In genomic region chr2:210169871-210170441, GRCh38 we compare ENCODE assay signal across 8 cellular contexts. TPM values are rescaled to one million over a fixed set of nuclear protein-coding genes. Genes with fewer than 3 reads are reported as not detected.
DNase-seq lines count a peak whose midpoint lies in the region; ATAC-seq and TF ChIP-seq lines count a peak whose summit lies in the region.

No MANE protein-coding gene starts in this region.

- H3K4me1 ChIP-seq in HUES64 (ENCODE audit: insufficient read depth, low read length), result peaks cover 20% of the 10 kb centered on the region
- H3K4me1 ChIP-seq in gastroesophageal sphincter, result peaks cover 8 to 52% (median 12%) of the 10 kb centered on the region in 3 donors

- H3K27ac ChIP-seq in HUES64 (ENCODE audit: low read depth, low read length) (peak overlapping the region; percentile 82), gastroesophageal sphincter (peak overlapping the region; percentile 87 to 100 (median 100))

- H3K36me3 ChIP-seq in HUES64 (ENCODE audit: insufficient read depth, low read length), result no peaks in the 10 kb centered on the region
- H3K36me3 ChIP-seq in gastroesophageal sphincter, result no peaks in the 10 kb centered on the region

- no peak for TF ChIP-seq POLR2A in gastroesophageal sphincter (IDR thresholded peaks at IDR 0.05)

- ATAC-seq in GM21390 (IDR thresholded peaks at IDR 0.05; ENCODE audit: unreplicated experiment) (peak; percentile 39), activated B cell treated with CpG ODN at 0.5 μM for 24 hours (ENCODE audit: low read depth) (no peak), gastroesophageal sphincter (peak; percentile 34), sciatic nerve (peak; percentile 33)

- H3K4me3 ChIP-seq in HUES64 (ENCODE audit: low read length), result peak overlapping the region; percentile 92
- H3K4me3 ChIP-seq in gastroesophageal sphincter, result peak overlapping the region; percentile 46 to 87

- H3K9me3 ChIP-seq in HUES64 (ENCODE audit: insufficient read depth, low read depth, low read length) (no peaks in the 10 kb centered on the region), gastroesophageal sphincter (no peaks in the 10 kb centered on the region)

- no peak for TF ChIP-seq EP300 in gastroesophageal sphincter (IDR thresholded peaks at IDR 0.05)

- H3K36me3 Mint-ChIP-seq in activated B cell treated with CpG ODN at 0.5 μM for 24 hours (ENCODE audit: low read depth), result peaks cover 9% of the 10 kb centered on the region

- no peak for TF ChIP-seq CTCF in activated B cell treated with CpG ODN at 0.5 μM for 24 hours (IDR thresholded peaks at IDR 0.05)
- no peak for TF ChIP-seq CTCF in gastroesophageal sphincter (IDR thresholded peaks at IDR 0.05)

- peak overlapping the region; percentile 82 for H3K9ac ChIP-seq in HUES64 (ENCODE audit: low read depth, low read length)

- WGBS in HUES64, result 4% methylated on average over 8 of the region's 8 CpGs
- 0% methylated on average over 7 to 8 of the region's 8 CpGs for WGBS in gastroesophageal sphincter (ENCODE audit: low coverage in 1 of 2), 2 donors

- H3K4me3 Mint-ChIP-seq in activated B cell treated with CpG ODN at 0.5 μM for 24 hours, result peak overlapping the region; percentile 97

- CTCF ChIA-PET in activated B cell treated with CpG ODN at 0.5 μM for 24 hours (lab: Charles Lee), result no interaction called here

- POLR2A ChIA-PET in activated B cell treated with CpG ODN at 0.5 μM for 24 hours (lab: Charles Lee), result interaction anchor here (1.1 kb wide), 1 partner anchor 167 kb away, joined by 4 read pairs; the partner anchor contains the start of gene RPE

- no peaks in the 10 kb centered on the region for H3K27me3 ChIP-seq in HUES64 (ENCODE audit: insufficient read depth, low read length)
- H3K27me3 ChIP-seq in gastroesophageal sphincter, result no peaks in the 10 kb centered on the region

- H3K27ac Mint-ChIP-seq in activated B cell treated with CpG ODN at 0.5 μM for 24 hours, result peak overlapping the region; percentile 94

- DNase-seq in COLO829 (ENCODE audit: low spot score), result peak; percentile 27
- DNase-seq in activated B cell treated with CpG ODN at 0.5 μM for 24 hours, result no peak
- no peak for DNase-seq in sciatic nerve (ENCODE audit: low spot score)
- DNase-seq in NCI-H446 (lab: John Stamatoyannopoulos, UW), result no peak
- DNase-seq in NCI-H1092 treated with DMSO at 0.1 percent for 48 hours (lab: John Stamatoyannopoulos, UW), result no peak

- intact Hi-C loops in activated B cell treated with CpG ODN at 0.5 μM for 24 hours (cut with micrococcal nuclease), result loop anchor here (1.0 to 10.0 kb wide), 7 partner anchors 25 to 1915 kb away; partner anchors contain the start of genes IDH1, LANCL1, MAP2 and PIKFYVE
- intact Hi-C loops in sciatic nerve (cut with DNase I), result no loop called here

- H3K27me3 Mint-ChIP-seq in activated B cell treated with CpG ODN at 0.5 μM for 24 hours, result peaks cover 6% of the 10 kb centered on the region

- peaks cover 24% of the 10 kb centered on the region for H3K4me1 Mint-ChIP-seq in activated B cell treated with CpG ODN at 0.5 μM for 24 hours

- no peaks in the 10 kb centered on the region for H3K9me3 Mint-ChIP-seq in activated B cell treated with CpG ODN at 0.5 μM for 24 hours

RNA-seq across cellular contexts. Expression of gene KANSL1L, which starts 1.3 kb away (rescaled TPM):
- 9.0 TPM for polyA plus RNA-seq in HUES64 (2013, experiment 1 of 2)
- 11.5 TPM for polyA plus RNA-seq in HUES64 (2013, experiment 2 of 2)
- total RNA-seq in activated B cell treated with CpG ODN at 0.5 μM for 24 hours, result 13.1 and 14.2 TPM in 2 replicates
- 10 to 100 TPM; 24.2 to 54.6 (median 37.9) TPM for total RNA-seq in gastroesophageal sphincter
- total RNA-seq in sciatic nerve, result 55.9 TPM

RNA-seq across cellular contexts. Expression of gene ACADL, which starts 55.3 kb away (rescaled TPM):
- polyA plus RNA-seq in HUES64 (2013, experiment 1 of 2), result 0.15 TPM
- 0.25 TPM for polyA plus RNA-seq in HUES64 (2013, experiment 2 of 2)
- total RNA-seq in activated B cell treated with CpG ODN at 0.5 μM for 24 hours (not detected in 2 replicates), gastroesophageal sphincter (1 to 10 TPM in 3 of 4 donors, under 1 TPM in 1; 0.58 to 5.9 (median 2.5) TPM), sciatic nerve (32.4 TPM)
